ENCODE assay signal across 14 cellular contexts in the genomic region with DNA sequence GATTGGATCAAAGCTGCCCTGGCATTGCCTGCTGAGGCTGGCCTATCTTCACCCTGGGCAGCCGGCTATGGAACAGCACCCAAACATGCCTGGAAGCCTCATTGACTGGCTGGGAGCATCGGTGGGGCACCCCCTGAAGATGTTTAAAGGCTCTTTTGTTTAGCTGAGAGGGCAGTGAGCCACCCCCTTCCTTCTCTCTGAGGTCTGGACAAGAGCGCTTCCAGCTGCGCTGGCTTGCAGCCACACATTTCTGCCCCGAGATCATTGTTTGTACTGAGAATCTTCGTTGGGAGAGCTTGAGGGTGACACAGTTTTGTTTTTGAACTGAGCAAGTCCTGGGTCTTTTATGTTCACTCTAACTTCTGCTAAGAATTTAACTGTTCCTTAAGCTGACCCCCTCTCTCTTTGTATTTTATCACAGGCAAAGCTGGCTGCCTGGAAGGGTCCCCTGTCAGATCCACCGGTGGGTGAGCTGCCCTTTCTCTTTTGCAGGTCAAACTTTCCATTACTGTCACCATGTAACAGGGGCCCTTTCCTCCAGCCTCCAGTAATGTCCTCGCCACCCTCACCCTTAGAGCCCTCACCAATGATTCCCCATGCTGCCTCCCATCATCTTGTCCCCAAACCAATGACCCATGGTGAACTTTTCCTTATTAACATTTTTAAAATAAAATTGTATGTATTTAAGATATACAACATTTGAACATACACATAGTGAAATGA.
DNase-seq lines count a peak whose midpoint lies in the region; ATAC-seq and TF ChIP-seq lines count a peak whose summit lies in the region.
"Had no signal": no experiment of that assay in that cellular context is flagged by ENCODE, and none has a peak within 500 bp of the region (broad histone marks: within the 10 kb centered on the region; RNA-seq: fewer than 3 reads in every experiment).

No MANE protein-coding gene starts in this region.

- POLR2A ChIA-PET in Caco-2 (lab: Charles Lee) = interaction anchor here (0.6 kb wide), 1 partner anchor 214 kb away, joined by 4 read pairs; no protein-coding TSS in a partner anchor

- intact Hi-C loops in Caco-2 (cut with micrococcal nuclease; ENCODE audit: unreplicated experiment) = no loop called here

- H3K36me3 Mint-ChIP-seq in stimulated activated naive B cell treated with anti-CD40 and anti-IgM and Interleukin-4, amounts not matched to agents 10 μg/mL and 1 μg/mL and 100 μg/mL, for 72 hours = no peaks in the 10 kb centered on the region
- H3K36me3 Mint-ChIP-seq in Caco-2 (ENCODE audit: insufficient read depth, unreplicated experiment) = no peaks in the 10 kb centered on the region

- H3K36me3 ChIP-seq in Caco-2 (ENCODE audit: control insufficient read depth, insufficient read depth, low read length) = no peaks in the 10 kb centered on the region
- H3K36me3 ChIP-seq: spleen had no signal

- no peaks in the 10 kb centered on the region for H3K27me3 ChIP-seq in Caco-2 (replicated peaks; ENCODE audit: control insufficient read depth, insufficient read depth, low read length)

- DNase-seq in activated CD8-positive, alpha-beta memory T cell treated with anti-CD3 and anti-CD28 coated beads, Interleukin-2, amount 50 U/mL, for 4 hours = peak; percentile 2
- DNase-seq in activated CD8-positive, alpha-beta memory T cell treated with anti-CD3 and anti-CD28 coated beads, Interleukin-2, amount 50 U/mL, for 48 hours = no peak
- DNase-seq in RPMI8226 = peak; percentile 19
- peak; percentile 2 for DNase-seq in iris pigment epithelial cell (ENCODE audit: low read depth)
- peak; percentile 94 for DNase-seq in superior temporal gyrus (ENCODE audit: extremely low spot score)
- no peak for DNase-seq in stimulated activated naive B cell treated with anti-CD40 and anti-IgM and Interleukin-4, amounts not matched to agents 10 μg/mL and 1 μg/mL and 100 μg/mL, for 72 hours
- DNase-seq in LoVo (ENCODE audit: low spot score) = no peak
- no peak for DNase-seq in Caco-2
- DNase-seq: ACHN; activated naive CD8-positive, alpha-beta T cell treated with anti-CD3 and anti-CD28 coated beads, Interleukin-2, amount 50 U/mL, for 24 hours; NCI-H2107; PC-9; spleen had no signal

- no peaks in the 10 kb centered on the region for H3K4me1 ChIP-seq in Caco-2

- peaks cover 3 to 8% of the 10 kb centered on the region in 2 donors for H3K9me3 Mint-ChIP-seq in stimulated activated naive B cell treated with anti-CD40 and anti-IgM and Interleukin-4, amounts not matched to agents 10 μg/mL and 1 μg/mL and 100 μg/mL, for 72 hours
- no peaks in the 10 kb centered on the region for H3K9me3 Mint-ChIP-seq in Caco-2 (ENCODE audit: unreplicated experiment)
- H3K9me3 Mint-ChIP-seq: neural crest cell had no signal

- ATAC-seq in stimulated activated naive B cell treated with anti-CD40 and anti-IgM and Interleukin-4, amounts not matched to agents 10 μg/mL and 1 μg/mL and 100 μg/mL, for 72 hours (replicated peaks) = no peak
- ATAC-seq: activated naive CD8-positive, alpha-beta T cell treated with anti-CD3 and anti-CD28 coated beads, Interleukin-2, amount 50 U/mL, for 24 hours had no signal

- TF ChIP-seq CTCF in Caco-2 (IDR thresholded peaks at IDR 0.05; ENCODE audit: insufficient read depth in 1 of 2, low read depth in 1 of 2, low read length in 1 of 2, severe bottlenecking in 1 of 2, unreplicated experiment in 1 of 2) = no peak

- no peak overlapping the region for H3K4me3 Mint-ChIP-seq in stimulated activated naive B cell treated with anti-CD40 and anti-IgM and Interleukin-4, amounts not matched to agents 10 μg/mL and 1 μg/mL and 100 μg/mL, for 72 hours
- H3K4me3 Mint-ChIP-seq in Caco-2 (ENCODE audit: unreplicated experiment) = no peak overlapping the region
- H3K4me3 Mint-ChIP-seq: activated naive CD8-positive, alpha-beta T cell treated with anti-CD3 and anti-CD28 coated beads, Interleukin-2, amount 50 U/mL, for 24 hours; neural crest cell had no signal

- peaks cover 33 to 45% of the 10 kb centered on the region in 2 donors for H3K27me3 Mint-ChIP-seq in stimulated activated naive B cell treated with anti-CD40 and anti-IgM and Interleukin-4, amounts not matched to agents 10 μg/mL and 1 μg/mL and 100 μg/mL, for 72 hours
- H3K27me3 Mint-ChIP-seq in Caco-2 (ENCODE audit: insufficient read depth, unreplicated experiment) = peaks cover 10% of the 10 kb centered on the region
- H3K27me3 Mint-ChIP-seq: activated naive CD8-positive, alpha-beta T cell treated with anti-CD3 and anti-CD28 coated beads, Interleukin-2, amount 50 U/mL, for 24 hours had no signal

- H3K4me1 Mint-ChIP-seq in stimulated activated naive B cell treated with anti-CD40 and anti-IgM and Interleukin-4, amounts not matched to agents 10 μg/mL and 1 μg/mL and 100 μg/mL, for 72 hours = no peaks in the 10 kb centered on the region
- H3K4me1 Mint-ChIP-seq in Caco-2 (ENCODE audit: low read depth, unreplicated experiment) = no peaks in the 10 kb centered on the region
- H3K4me1 Mint-ChIP-seq: activated naive CD8-positive, alpha-beta T cell treated with anti-CD3 and anti-CD28 coated beads, Interleukin-2, amount 50 U/mL, for 24 hours had no signal

- no peak overlapping the region for H3K27ac Mint-ChIP-seq in stimulated activated naive B cell treated with anti-CD40 and anti-IgM and Interleukin-4, amounts not matched to agents 10 μg/mL and 1 μg/mL and 100 μg/mL, for 72 hours
- no peak overlapping the region for H3K27ac Mint-ChIP-seq in Caco-2 (ENCODE audit: unreplicated experiment)
- H3K27ac Mint-ChIP-seq: activated naive CD8-positive, alpha-beta T cell treated with anti-CD3 and anti-CD28 coated beads, Interleukin-2, amount 50 U/mL, for 24 hours had no signal

- BruUV-seq in Caco-2 (replicated peaks; lab: Mats Ljungman, UMichigan) = no TSS peak

- CTCF ChIA-PET in Caco-2 (lab: Charles Lee) = no interaction called here

- no peaks in the 10 kb centered on the region for H3K9me3 ChIP-seq in Caco-2

- H3K4me3 ChIP-seq in Caco-2 (ENCODE audit: low read depth, low read length) = no peak overlapping the region
- H3K4me3 ChIP-seq: PC-9, spleen had no signal

Comparison
In these comparisons a context has a peak if more than half of its experiments do, and no peak if none do; other contexts are left out.
1. DNase-seq: peak in activated CD8-positive, alpha-beta memory T cell treated with anti-CD3 and anti-CD28 coated beads, Interleukin-2, amount 50 U/mL, for 4 hours (single experiment), RPMI8226 (single experiment), iris pigment epithelial cell (single experiment) and superior temporal gyrus (single experiment); none in activated CD8-positive, alpha-beta memory T cell treated with anti-CD3 and anti-CD28 coated beads, Interleukin-2, amount 50 U/mL, for 48 hours (single experiment), stimulated activated naive B cell treated with anti-CD40 and anti-IgM and Interleukin-4, amounts not matched to agents 10 μg/mL and 1 μg/mL and 100 μg/mL, for 72 hours (single experiment), LoVo (single experiment) and Caco-2 (0 of 2).